Comparison of ENCODE assay signal across 8 cellular contexts in the genomic region with DNA sequence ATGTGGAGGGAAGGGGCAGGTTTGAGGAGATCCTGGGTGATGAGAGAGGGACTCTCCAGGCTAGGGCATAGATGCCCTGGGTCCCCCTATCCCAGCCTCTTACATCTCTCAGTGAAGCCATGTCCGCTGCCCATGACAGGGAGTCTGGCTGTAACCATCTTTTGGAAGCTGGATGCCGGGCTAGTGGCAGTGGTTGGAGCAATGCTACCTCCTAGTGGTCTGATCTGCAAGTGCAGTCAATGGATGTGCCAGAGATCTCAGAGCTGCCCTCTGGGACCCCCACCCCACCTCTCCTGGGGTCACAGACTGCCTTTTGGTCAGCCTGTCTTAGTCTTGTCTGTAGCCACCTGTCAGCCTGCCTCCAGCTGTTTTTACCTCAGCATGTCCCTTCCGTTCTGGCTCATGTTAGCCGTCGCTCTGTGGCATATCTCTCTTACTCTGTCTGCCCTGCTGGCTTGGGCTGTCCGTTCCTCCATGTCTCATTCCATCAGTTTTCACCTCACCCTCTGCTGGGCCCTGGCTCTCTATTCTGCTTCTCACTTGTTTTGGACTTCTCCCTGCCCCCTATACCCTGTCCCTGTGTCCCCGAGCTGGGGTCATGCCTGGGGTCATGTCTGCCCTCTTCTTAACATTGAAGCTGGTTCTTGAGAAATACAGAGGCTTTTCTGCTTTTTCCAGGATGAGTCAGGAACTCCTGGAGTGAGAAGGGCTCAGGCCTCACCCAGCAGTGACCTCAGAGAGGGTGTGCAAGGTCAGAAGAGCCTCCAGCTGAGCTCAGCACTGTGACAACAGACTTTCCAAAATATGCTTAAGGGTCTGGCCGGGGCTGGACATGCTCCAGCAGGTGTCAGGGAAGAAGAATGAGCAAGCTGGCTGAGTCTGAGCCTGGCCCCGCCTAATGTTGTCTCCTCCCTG. TPM values are rescaled to one million over a fixed set of nuclear protein-coding genes. Genes with fewer than 3 reads are reported as not detected.
DNase-seq lines count a peak whose midpoint lies in the region; ATAC-seq, FAIRE-seq and TF ChIP-seq lines count a peak whose summit lies in the region.

No MANE protein-coding gene starts in this region.

- H3K36me3 ChIP-seq in H7 (replicated peaks; ENCODE audit: control insufficient read depth, insufficient read depth, low read length) (no peaks in the 10 kb centered on the region), endothelial cell of umbilical vein (ENCODE audit: control insufficient read depth in 2 of 2, extremely low read depth in 1 of 2, insufficient read depth in 2 of 2, low read length in 2 of 2) (no peaks in the 10 kb centered on the region)

- dilution Hi-C loops in endothelial cell of umbilical vein (cut with MboI; ENCODE audit: extremely low pct_ligation_motif_present, low sequenced_read_pairs) = no loop called here

- POLR2A ChIA-PET in endothelial cell of umbilical vein (lab: Charles Lee) = interaction anchor here (0.5 kb wide), 1 partner anchor 337 kb away, joined by 4 read pairs; no protein-coding TSS in a partner anchor

- H3K27ac Mint-ChIP-seq in stimulated activated effector memory CD8-positive, alpha-beta T cell treated with anti-CD3 and anti-CD28 coated beads, Interleukin-12 subunit alpha, Interleukin-12 subunit beta, amount 100 ng/mL, for 72 hours = no peak overlapping the region

- intact Hi-C loops in endothelial cell of umbilical vein (cut with micrococcal nuclease) = loop anchor here (1.0 kb wide), 3 partner anchors 94 to 135 kb away; a partner anchor contains a TSS

- H3K9me1 ChIP-seq in endothelial cell of umbilical vein (replicated peaks; ENCODE audit: control insufficient read depth, extremely low read depth, insufficient read depth, low read length) = no peaks in the 10 kb centered on the region

- H3K4me1 ChIP-seq in endothelial cell of umbilical vein (ENCODE audit: control insufficient read depth, extremely low read depth, insufficient read depth, low read length) = no peaks in the 10 kb centered on the region

- H3K9ac ChIP-seq in endothelial cell of umbilical vein (replicated peaks; ENCODE audit: extremely low read depth, insufficient read depth, low read length) = no peak overlapping the region

- CTCF ChIA-PET in endothelial cell of umbilical vein (lab: Charles Lee) = interaction anchor here (0.6 to 3.8 kb wide), 35 partner anchors 9 to 694 kb away, joined by 3 to 91 read pairs (median 5); a partner anchor contains a TSS

- H3K9me3 Mint-ChIP-seq in stimulated activated effector memory CD8-positive, alpha-beta T cell treated with anti-CD3 and anti-CD28 coated beads, Interleukin-12 subunit alpha, Interleukin-12 subunit beta, amount 100 ng/mL, for 72 hours = no peaks in the 10 kb centered on the region

- no peak for TF ChIP-seq POLR2A in endothelial cell of umbilical vein (IDR thresholded peaks at IDR 0.05; ENCODE audit: low read depth, low read length)

- peak; percentile 62 for FAIRE-seq in endothelial cell of umbilical vein (lab: Jason Lieb, UNC)

- H3K4me2 ChIP-seq in endothelial cell of umbilical vein (ENCODE audit: insufficient read depth, low read length) = no peak overlapping the region

- H3K27me3 ChIP-seq in H7 (ENCODE audit: control insufficient read depth, insufficient read depth, low read length) = no peaks in the 10 kb centered on the region
- H3K27me3 ChIP-seq in endothelial cell of umbilical vein (ENCODE audit: control insufficient read depth in 2 of 2, insufficient read depth in 2 of 2, low read length in 2 of 2) = peaks cover 0 to 2% of the 10 kb centered on the region in 2 experiments

- no TSS peak for BruUV-seq in endothelial cell of umbilical vein (replicated peaks; lab: Mats Ljungman, UMichigan)

- peak; percentile 53 for ATAC-seq in stimulated activated effector memory CD8-positive, alpha-beta T cell treated with anti-CD3 and anti-CD28 coated beads, Interleukin-12 subunit alpha, Interleukin-12 subunit beta, amount 100 ng/mL, for 72 hours
- ATAC-seq in GM18870 (IDR thresholded peaks at IDR 0.05; ENCODE audit: unreplicated experiment) = no peak

- H3K27ac ChIP-seq in C4-2B (no peak overlapping the region), endothelial cell of umbilical vein (ENCODE audit: insufficient read depth, low read depth, low read length) (no peak overlapping the region)

- no peak overlapping the region for H3K4me3 Mint-ChIP-seq in stimulated activated effector memory CD8-positive, alpha-beta T cell treated with anti-CD3 and anti-CD28 coated beads, Interleukin-12 subunit alpha, Interleukin-12 subunit beta, amount 100 ng/mL, for 72 hours

- no peaks in the 10 kb centered on the region for H4K20me1 ChIP-seq in endothelial cell of umbilical vein (replicated peaks; ENCODE audit: control insufficient read depth, extremely low read depth, insufficient read depth, low read length)

- TF ChIP-seq CTCF in C4-2B (conservative IDR thresholded peaks at IDR 0.05) (peak; percentile 94), endothelial cell of umbilical vein (IDR thresholded peaks at IDR 0.05; ENCODE audit: extremely low read depth in 1 of 2, insufficient read depth in 1 of 2, low read depth in 1 of 2, low read length in 2 of 2) (peak; percentile 79 to 83)

- no peaks in the 10 kb centered on the region for H3K9me3 ChIP-seq in endothelial cell of umbilical vein (replicated peaks; ENCODE audit: control insufficient read depth, insufficient read depth, low read length)

- no peaks in the 10 kb centered on the region for H3K79me2 ChIP-seq in endothelial cell of umbilical vein (ENCODE audit: control insufficient read depth, insufficient read depth, low read length)

- H3K36me3 Mint-ChIP-seq in stimulated activated effector memory CD8-positive, alpha-beta T cell treated with anti-CD3 and anti-CD28 coated beads, Interleukin-12 subunit alpha, Interleukin-12 subunit beta, amount 100 ng/mL, for 72 hours = no peaks in the 10 kb centered on the region

- DNase-seq in H7 (peak; percentile 87), NCI-H748 treated with DMSO at 0.1 percent for 48 hours (lab: John Stamatoyannopoulos, UW) (peak; percentile 35), endothelial cell of umbilical vein (ENCODE audit: low read depth, low spot score) (peak; percentile 47), middle frontal gyrus (ENCODE audit: extremely low spot score, low spot score) (peak; percentile 68)
- DNase-seq in activated CD8-positive, alpha-beta memory T cell treated with anti-CD3 and anti-CD28 coated beads, Interleukin-2, amount 50 U/mL, for 24 hours (ENCODE audit: extremely low read depth) = peak; percentile 6
- DNase-seq in stimulated activated effector memory CD8-positive, alpha-beta T cell treated with anti-CD3 and anti-CD28 coated beads, Interleukin-12 subunit alpha, Interleukin-12 subunit beta, amount 100 ng/mL, for 72 hours (ENCODE audit: low spot score in 2 of 2) = peak; percentile 48 to 78

- peaks cover 5% of the 10 kb centered on the region for H3K4me1 Mint-ChIP-seq in stimulated activated effector memory CD8-positive, alpha-beta T cell treated with anti-CD3 and anti-CD28 coated beads, Interleukin-12 subunit alpha, Interleukin-12 subunit beta, amount 100 ng/mL, for 72 hours

- H3K4me3 ChIP-seq in H7 (ENCODE audit: insufficient read depth, low read depth, low read length) = no peak overlapping the region
- no peak overlapping the region for H3K4me3 ChIP-seq in endothelial cell of umbilical vein (replicated peaks in 1 of 3; ENCODE audit: insufficient read depth in 1 of 3, low read depth in 1 of 3, low read length in 3 of 3)

- no peak overlapping the region for H2AFZ ChIP-seq in endothelial cell of umbilical vein (ENCODE audit: low read depth, low read length)

TF ChIP-seq in endothelial cell of umbilical vein, 7 proteins besides CTCF, POLR2A, EP300 and RAD21:
- TF ChIP-seq POLR2AphosphoS5 (IDR thresholded peaks at IDR 0.05; ENCODE audit: insufficient read depth, low read depth, low read length) (no peak), FOS (IDR thresholded peaks at IDR 0.05; ENCODE audit: borderline replicate concordance, insufficient read depth, low read length) (no peak), JUN (IDR thresholded peaks at IDR 0.05; ENCODE audit: borderline replicate concordance, insufficient read depth, insufficient read length, low read depth) (no peak)
TF ChIP-seq in endothelial cell of umbilical vein: peak in this region for 0.

RNA-seq across cellular contexts. Expression of a gene that starts 52.0 kb away (rescaled TPM):
- total RNA-seq in H7 (2014; rRNA removed; shearing (Covaris generic)) = 305 and 319 TPM in 2 replicates
- total RNA-seq in endothelial cell of umbilical vein = 0.75 TPM in 1 of 2 replicates, not detected in the other
- polyA plus RNA-seq in endothelial cell of umbilical vein = 1.4 and 3.1 TPM in 2 replicates
- polyA plus RNA-seq in endothelial cell of umbilical vein (2011; cell fraction: cytosol; rRNA removed) = 0.62 and 0.66 TPM in 2 replicates
- polyA plus RNA-seq in endothelial cell of umbilical vein (2011; cell fraction: nucleus; rRNA removed) = 0.17 and 0.41 TPM in 2 replicates
- polyA plus RNA-seq in endothelial cell of umbilical vein (2012) = not detected in 2 replicates
- 0.66 and 2.5 TPM in 2 replicates for polyA minus RNA-seq in endothelial cell of umbilical vein
- polyA minus RNA-seq in endothelial cell of umbilical vein (2011; cell fraction: cytosol; rRNA and poly(A)+ RNA removed) = not detected
- not detected in 2 replicates for polyA minus RNA-seq in endothelial cell of umbilical vein (2011; cell fraction: nucleus; rRNA and poly(A)+ RNA removed)

Comparison
In these comparisons a context has a peak if more than half of its experiments do, and no peak if none do; other contexts are left out.
1. DNase-seq: peak in every context shown above with its lines; median percentile 87 in H7; 68 in middle frontal gyrus; 63 in stimulated activated effector memory CD8-positive, alpha-beta T cell treated with anti-CD3 and anti-CD28 coated beads, Interleukin-12 subunit alpha, Interleukin-12 subunit beta, amount 100 ng/mL, for 72 hours; 47 in endothelial cell of umbilical vein; 35 in NCI-H748 treated with DMSO at 0.1 percent for 48 hours; 6 in activated CD8-positive, alpha-beta memory T cell treated with anti-CD3 and anti-CD28 coated beads, Interleukin-2, amount 50 U/mL, for 24 hours.
2. RNA of a gene that starts 52.0 kb away (total RNA-seq): 305 to 319 TPM in H7; 0.75 TPM in endothelial cell of umbilical vein; every median in the first group is over 100 times any median in the second.